Comparison of ENCODE assay signal across 9 cellular contexts in genomic region chr10:2978111-2978510, GRCh38.
DNase-seq lines count a peak whose midpoint lies in the region; ATAC-seq and TF ChIP-seq lines count a peak whose summit lies in the region.
"Had no signal": no experiment of that assay in that cellular context is flagged by ENCODE, and none has a peak within 500 bp of the region (broad histone marks: within the 10 kb centered on the region; RNA-seq: fewer than 3 reads in every experiment).

No MANE protein-coding gene starts in this region.

- no TSS peak for BruUV-seq in mammary epithelial cell (replicated peaks; lab: Mats Ljungman, UMichigan)

- H2BK120ac ChIP-seq in mesenchymal stem cell (ENCODE audit: low read depth, low read length), result no peak overlapping the region

- H3K27me3 ChIP-seq in mammary epithelial cell (ENCODE audit: insufficient read depth, low read length) (no peaks in the 10 kb centered on the region), mesenchymal stem cell (ENCODE audit: control insufficient read depth in 1 of 2, insufficient read depth in 1 of 2, low read length in 2 of 2) (no peaks in the 10 kb centered on the region)

- H3K14ac ChIP-seq in mesenchymal stem cell (ENCODE audit: low read length in 2 of 2), result no peak overlapping the region

- in situ Hi-C loops in mammary epithelial cell (cut with MboI; ENCODE audit: low sequenced_read_pairs in 2 of 2), result no loop called here

- no peaks in the 10 kb centered on the region for H4K20me1 ChIP-seq in mammary epithelial cell (ENCODE audit: insufficient read depth, low read length)

- H3K9ac ChIP-seq in mammary epithelial cell (ENCODE audit: insufficient read depth, low read length) (no peak overlapping the region), mesenchymal stem cell (ENCODE audit: low read length) (no peak overlapping the region)

- no peak overlapping the region for H3K23ac ChIP-seq in mesenchymal stem cell (ENCODE audit: low read length in 2 of 2)

- H2BK5ac ChIP-seq in mesenchymal stem cell (ENCODE audit: low read depth, low read length, poor library complexity, severe bottlenecking), result no peak overlapping the region

- H3K4me3 ChIP-seq in mammary epithelial cell (replicated peaks in 1 of 3; ENCODE audit: insufficient read depth in 1 of 3, low read depth in 2 of 3, low read length in 3 of 3), result no peak overlapping the region
- no peak overlapping the region for H3K4me3 ChIP-seq in mesenchymal stem cell (ENCODE audit: insufficient read depth in 1 of 2, low read depth in 1 of 2, low read length in 2 of 2)

- 5% methylated on average over 2 of the region's 2 CpGs for WGBS in mammary epithelial cell (ENCODE audit: low coverage, missing lambda C conversion rate)
- WGBS in mesenchymal stem cell, result 37% methylated on average over 2 of the region's 2 CpGs

- H3K4me3 Mint-ChIP-seq in natural killer cell, result no peak overlapping the region
- no peak overlapping the region for H3K4me3 Mint-ChIP-seq in activated T-helper 1 cell treated with anti-CD3 and anti-CD28 coated beads, Interleukin-12 subunit alpha, Interleukin-12 subunit beta, Interleukin-2, Interleukin-4 antibody, amounts not matched to agents 30 ng/mL and 10 ng/mL and 1 ng/mL, durations not matched to agents 14 hours and 24 hours and 36 hours
- H3K4me3 Mint-ChIP-seq: CD4-positive, alpha-beta memory T cell had no signal

- ATAC-seq in HG02588 (IDR thresholded peaks at IDR 0.05; ENCODE audit: unreplicated experiment) (peak; percentile 50), natural killer cell (no peak)

- CTCF ChIA-PET in mammary epithelial cell (lab: Charles Lee; ENCODE audit: low non-redundant PET), result no interaction called here

- no peak overlapping the region for H3K27ac Mint-ChIP-seq in natural killer cell
- H3K27ac Mint-ChIP-seq in activated T-helper 1 cell treated with anti-CD3 and anti-CD28 coated beads, Interleukin-12 subunit alpha, Interleukin-12 subunit beta, Interleukin-2, Interleukin-4 antibody, amounts not matched to agents 30 ng/mL and 10 ng/mL and 1 ng/mL, durations not matched to agents 14 hours and 24 hours and 36 hours, result no peak overlapping the region

- H2AK5ac ChIP-seq in mesenchymal stem cell (ENCODE audit: low read length, severe bottlenecking), result no peak overlapping the region

- H2BK12ac ChIP-seq in mesenchymal stem cell (ENCODE audit: low read length in 2 of 2), result no peak overlapping the region

- H3K36me3 ChIP-seq in mammary epithelial cell (ENCODE audit: insufficient read depth, low read length) (no peaks in the 10 kb centered on the region), mesenchymal stem cell (ENCODE audit: control insufficient read depth in 1 of 2, insufficient read depth in 2 of 2, low read depth in 1 of 2, low read length in 2 of 2) (no peaks in the 10 kb centered on the region)

- H3K79me2 ChIP-seq in mammary epithelial cell (ENCODE audit: insufficient read depth, low read length), result no peaks in the 10 kb centered on the region

- H2BK15ac ChIP-seq in mesenchymal stem cell (ENCODE audit: low read depth, poor library complexity, severe bottlenecking), result no peak overlapping the region

- H4K91ac ChIP-seq in mesenchymal stem cell (ENCODE audit: low read length), result no peak overlapping the region

- DNase-seq in NCI-H1417 (lab: John Stamatoyannopoulos, UW) (peak; percentile 0 to 60 (median 53)), NCI-H1417 treated with DMSO at 0.1 percent for 48 hours (lab: John Stamatoyannopoulos, UW) (no peak), NCI-H2227 treated with DMSO at 0.1 percent for 48 hours (lab: John Stamatoyannopoulos, UW) (peak; percentile 13), mammary epithelial cell (peak; percentile 50), mesenchymal stem cell (peak; percentile 68), natural killer cell (no peak)
- no peak for DNase-seq in activated T-helper 1 cell treated with anti-CD3 and anti-CD28 coated beads, Interleukin-12 subunit alpha, Interleukin-12 subunit beta, Interleukin-2, Interleukin-4 antibody, amounts not matched to agents 30 ng/mL and 10 ng/mL and 1 ng/mL, durations not matched to agents 14 hours and 24 hours and 36 hours (ENCODE audit: low spot score)

- H2AFZ ChIP-seq in mammary epithelial cell (ENCODE audit: low read depth, low read length) (no peak overlapping the region), mesenchymal stem cell (ENCODE audit: low read depth, low read length) (no peak overlapping the region)

- H3K18ac ChIP-seq in mesenchymal stem cell (ENCODE audit: low read depth in 1 of 2, low read length in 2 of 2), result no peak overlapping the region

- H3K4ac ChIP-seq in mesenchymal stem cell (ENCODE audit: low read depth in 1 of 2, low read length in 2 of 2), result no peak overlapping the region

- intact Hi-C loops in mammary epithelial cell (cut with micrococcal nuclease), result loop anchor here (1.0 kb wide), 3 partner anchors 50 to 1868 kb away; no protein-coding TSS in a partner anchor
- intact Hi-C loops in natural killer cell (cut with micrococcal nuclease), result no loop called here
- intact Hi-C loops in activated T-helper 1 cell treated with anti-CD3 and anti-CD28 coated beads, Interleukin-12 subunit alpha, Interleukin-12 subunit beta, Interleukin-2, Interleukin-4 antibody, amounts not matched to agents 30 ng/mL and 10 ng/mL and 1 ng/mL, durations not matched to agents 14 hours and 24 hours and 36 hours (cut with micrococcal nuclease), result loop anchor here (1.0 to 10.0 kb wide), 2 partner anchors 50 to 133 kb away; no protein-coding TSS in a partner anchor

- no peaks in the 10 kb centered on the region for H3K79me1 ChIP-seq in mesenchymal stem cell (replicated peaks; ENCODE audit: low read length, poor library complexity, severe bottlenecking)

- peaks cover 3 to 8% of the 10 kb centered on the region in 2 donors for H3K27me3 Mint-ChIP-seq in natural killer cell (ENCODE audit: low read depth in 2 of 2)
- H3K27me3 Mint-ChIP-seq in activated T-helper 1 cell treated with anti-CD3 and anti-CD28 coated beads, Interleukin-12 subunit alpha, Interleukin-12 subunit beta, Interleukin-2, Interleukin-4 antibody, amounts not matched to agents 30 ng/mL and 10 ng/mL and 1 ng/mL, durations not matched to agents 14 hours and 24 hours and 36 hours (ENCODE audit: insufficient read depth), result no peaks in the 10 kb centered on the region

- no peaks in the 10 kb centered on the region for H3K9me3 Mint-ChIP-seq in natural killer cell
- H3K9me3 Mint-ChIP-seq in activated T-helper 1 cell treated with anti-CD3 and anti-CD28 coated beads, Interleukin-12 subunit alpha, Interleukin-12 subunit beta, Interleukin-2, Interleukin-4 antibody, amounts not matched to agents 30 ng/mL and 10 ng/mL and 1 ng/mL, durations not matched to agents 14 hours and 24 hours and 36 hours, result no peaks in the 10 kb centered on the region

- H3K27ac ChIP-seq in mammary epithelial cell (ENCODE audit: insufficient read depth, low read depth, low read length), result no peak overlapping the region
- H3K27ac ChIP-seq in mesenchymal stem cell (ENCODE audit: low read length, poor library complexity, severe bottlenecking), result no peak overlapping the region

- no peaks in the 10 kb centered on the region for H3K4me1 Mint-ChIP-seq in natural killer cell
- no peaks in the 10 kb centered on the region for H3K4me1 Mint-ChIP-seq in activated T-helper 1 cell treated with anti-CD3 and anti-CD28 coated beads, Interleukin-12 subunit alpha, Interleukin-12 subunit beta, Interleukin-2, Interleukin-4 antibody, amounts not matched to agents 30 ng/mL and 10 ng/mL and 1 ng/mL, durations not matched to agents 14 hours and 24 hours and 36 hours (ENCODE audit: low read depth)

- H3K9me3 ChIP-seq in mammary epithelial cell (replicated peaks; ENCODE audit: insufficient read depth, low read length) (no peaks in the 10 kb centered on the region), mesenchymal stem cell (ENCODE audit: control insufficient read depth, low read length) (no peaks in the 10 kb centered on the region)

- H3K36me3 Mint-ChIP-seq in natural killer cell, result no peaks in the 10 kb centered on the region
- H3K36me3 Mint-ChIP-seq in activated T-helper 1 cell treated with anti-CD3 and anti-CD28 coated beads, Interleukin-12 subunit alpha, Interleukin-12 subunit beta, Interleukin-2, Interleukin-4 antibody, amounts not matched to agents 30 ng/mL and 10 ng/mL and 1 ng/mL, durations not matched to agents 14 hours and 24 hours and 36 hours (ENCODE audit: low read depth), result no peaks in the 10 kb centered on the region
- H3K36me3 Mint-ChIP-seq: CD4-positive, alpha-beta memory T cell had no signal

- H3K4me1 ChIP-seq in mammary epithelial cell (ENCODE audit: insufficient read depth, low read length) (no peaks in the 10 kb centered on the region), mesenchymal stem cell (ENCODE audit: control insufficient read depth, insufficient read depth, low read depth, low read length) (peaks cover 19% of the 10 kb centered on the region)

- H3K4me2 ChIP-seq in mammary epithelial cell (ENCODE audit: insufficient read depth, low read depth, low read length) (no peak overlapping the region), mesenchymal stem cell (ENCODE audit: low read length, poor library complexity, severe bottlenecking) (no peak overlapping the region)

- dilution Hi-C loops in mammary epithelial cell (cut with HindIII; ENCODE audit: low sequenced_read_pairs), result no loop called here

- TF ChIP-seq CTCF in mammary epithelial cell (conservative IDR thresholded peaks at IDR 0.05 in 1 of 2, IDR thresholded peaks at IDR 0.05 in 1 of 2; ENCODE audit: extremely low read depth in 1 of 2, insufficient read depth in 1 of 2, low read depth in 1 of 2, low read length in 2 of 2), result peak; percentile 48 to 68
- TF ChIP-seq CTCF in natural killer cell (IDR thresholded peaks at IDR 0.05), result no peak

- H4K8ac ChIP-seq in mesenchymal stem cell (ENCODE audit: low read length), result no peak overlapping the region

Comparison
In these comparisons a context has a peak if more than half of its experiments do, and no peak if none do; other contexts are left out.
1. DNase-seq: peak in NCI-H1417 (3 of 3), NCI-H2227 treated with DMSO at 0.1 percent for 48 hours (single experiment), mammary epithelial cell (single experiment) and mesenchymal stem cell (single experiment); none in NCI-H1417 treated with DMSO at 0.1 percent for 48 hours (single experiment), natural killer cell (single experiment) and activated T-helper 1 cell treated with anti-CD3 and anti-CD28 coated beads, Interleukin-12 subunit alpha, Interleukin-12 subunit beta, Interleukin-2, Interleukin-4 antibody, amounts not matched to agents 30 ng/mL and 10 ng/mL and 1 ng/mL, durations not matched to agents 14 hours and 24 hours and 36 hours (single experiment).